ENCODE assay signal across 8 cellular contexts in genomic region chr9:127283917-127284316, GRCh38. TPM values are rescaled to one million over a fixed set of nuclear protein-coding genes. Genes with fewer than 3 reads are reported as not detected.
DNase-seq lines count a peak whose midpoint lies in the region; ATAC-seq, FAIRE-seq and TF ChIP-seq lines count a peak whose summit lies in the region.

No MANE protein-coding gene starts in this region.

- no peaks in the 10 kb centered on the region for H3K36me3 Mint-ChIP-seq in activated CD8-positive, alpha-beta T cell treated with anti-CD3 and anti-CD28 coated beads for 36 hours (ENCODE audit: low read depth)

- CTCF ChIA-PET in activated CD8-positive, alpha-beta T cell treated with anti-CD3 and anti-CD28 coated beads for 36 hours (lab: Charles Lee) = no interaction called here

- POLR2A ChIA-PET in activated CD8-positive, alpha-beta T cell treated with anti-CD3 and anti-CD28 coated beads for 36 hours (lab: Charles Lee) = no interaction called here

- H3K4me1 Mint-ChIP-seq in activated CD8-positive, alpha-beta T cell treated with anti-CD3 and anti-CD28 coated beads for 36 hours (ENCODE audit: low read depth) = no peaks in the 10 kb centered on the region

- peak; percentile 60 for ATAC-seq in activated CD8-positive, alpha-beta T cell treated with anti-CD3 and anti-CD28 coated beads for 36 hours
- no peak for ATAC-seq in HG03095 (IDR thresholded peaks at IDR 0.05; ENCODE audit: unreplicated experiment)
- ATAC-seq in HG03520 (IDR thresholded peaks at IDR 0.05; ENCODE audit: unreplicated experiment) = no peak
- ATAC-seq in HG03039 (IDR thresholded peaks at IDR 0.05; ENCODE audit: unreplicated experiment) = no peak

- H3K27me3 Mint-ChIP-seq in activated CD8-positive, alpha-beta T cell treated with anti-CD3 and anti-CD28 coated beads for 36 hours = peaks cover 35% of the 10 kb centered on the region

- no peak for TF ChIP-seq POLR2A in H54 (IDR thresholded peaks at IDR 0.05; ENCODE audit: low read depth, low read length)

- peak; percentile 67 for FAIRE-seq in H54 (lab: Jason Lieb, UNC)

- H3K27ac Mint-ChIP-seq in activated CD8-positive, alpha-beta T cell treated with anti-CD3 and anti-CD28 coated beads for 36 hours = no peak overlapping the region

- peak; percentile 24 for DNase-seq in AG09309 (ENCODE audit: low read depth)
- no peak for DNase-seq in H54 (ENCODE audit: insufficient read length, low spot score)
- peak; percentile 39 for DNase-seq in activated CD8-positive, alpha-beta T cell treated with anti-CD3 and anti-CD28 coated beads for 36 hours
- peak; percentile 53 for DNase-seq in iris pigment epithelial cell (ENCODE audit: low read depth)
- DNase-seq in HuH-7 (ENCODE audit: low spot score) = no peak

- intact Hi-C loops in activated CD8-positive, alpha-beta T cell treated with anti-CD3 and anti-CD28 coated beads for 36 hours (cut with micrococcal nuclease) = no loop called here

- H3K9me3 Mint-ChIP-seq in activated CD8-positive, alpha-beta T cell treated with anti-CD3 and anti-CD28 coated beads for 36 hours = no peaks in the 10 kb centered on the region

- no peak overlapping the region for H3K4me3 Mint-ChIP-seq in activated CD8-positive, alpha-beta T cell treated with anti-CD3 and anti-CD28 coated beads for 36 hours

- H3K4me3 ChIP-seq in AG09309 (ENCODE audit: control insufficient read depth, low read depth, low read length) = no peak overlapping the region

- peak; percentile 59 for TF ChIP-seq CTCF in AG09309 (IDR thresholded peaks at IDR 0.05; ENCODE audit: control insufficient read depth, insufficient read depth, low read depth, low read length, missing control alignments)
- TF ChIP-seq CTCF in activated CD8-positive, alpha-beta T cell treated with anti-CD3 and anti-CD28 coated beads for 36 hours (IDR thresholded peaks at IDR 0.05) = peak; percentile 15

RNA-seq across cellular contexts. Expression of gene GARNL3, which starts 19.3 kb away (rescaled TPM):
- 1 to 10 TPM; 3.8 to 4.2 TPM for total RNA-seq in activated CD8-positive, alpha-beta T cell treated with anti-CD3 and anti-CD28 coated beads for 36 hours

Comparison
In these comparisons a context has a peak if more than half of its experiments do, and no peak if none do; other contexts are left out.
1. DNase-seq: peak in AG09309 (single experiment), activated CD8-positive, alpha-beta T cell treated with anti-CD3 and anti-CD28 coated beads for 36 hours (single experiment) and iris pigment epithelial cell (single experiment); none in H54 (single experiment) and HuH-7 (single experiment).